In genomic region chr5:177455661-177456590, GRCh38 we compare ENCODE assay signal across 1 cellular context.
A peak's percentile ranks its signal among the peaks of the same experiment; 100 is the strongest.
TF ChIP-seq lines count a peak whose summit lies in the region.

No MANE protein-coding gene starts in this region.

TF ChIP-seq in K562, 482 proteins besides CTCF, POLR2A, EP300 and RAD21 (continued from another document and continues in another):
- TF ChIP-seq YY1 (IDR thresholded peaks at IDR 0.05; ENCODE audit: borderline replicate concordance in 1 of 3, control insufficient read depth in 1 of 3, extremely low read depth in 1 of 3, insufficient read depth in 3 of 3, insufficient read length in 1 of 3, insufficient replicate concordance in 2 of 3, low read depth in 1 of 3, low read length in 2 of 3): peak in 2 of 3 experiments; percentile 15 to 36
- no peak for TF ChIP-seq ILK (tag; IDR thresholded peaks at IDR 0.05; ENCODE audit: borderline replicate concordance, low read depth)
- no peak for TF ChIP-seq ZFPM2 (CRISPR knock-in tag; IDR thresholded peaks at IDR 0.05)
- TF ChIP-seq MTA3 (IDR thresholded peaks at IDR 0.05; ENCODE audit: borderline replicate concordance): no peak
- TF ChIP-seq NR2C2 (CRISPR knock-in tag; IDR thresholded peaks at IDR 0.05): no peak; the same call in none of the 2 replicates
- TF ChIP-seq NR2C2 (tag; IDR thresholded peaks at IDR 0.05): 0 out of 2 replicates have a peak, but pooled peaks have one; percentile 26
- TF ChIP-seq UBTF (IDR thresholded peaks at IDR 0.05; ENCODE audit: borderline replicate concordance in 1 of 2, low read depth in 2 of 2, low read length in 2 of 2): peak in 1 of 2 experiments; percentile 57; a peak in 1 of 4 replicates
- 0 out of 2 replicates have a peak, but pooled peaks have one; percentile 44 for TF ChIP-seq LCOR (CRISPR knock-in tag; IDR thresholded peaks at IDR 0.05)
- TF ChIP-seq SNRNP70 (optimal IDR thresholded peaks at IDR 0.05; ENCODE audit: low read depth, low read length): no peak
- peak; percentile 44; the same call in 1 of the 2 replicates for TF ChIP-seq KLF16 (IDR thresholded peaks at IDR 0.05)
- TF ChIP-seq CREB1 (IDR thresholded peaks at IDR 0.05): no peak
- 0 out of 2 replicates have a peak, but pooled peaks have one; percentile 29 for TF ChIP-seq CREB1 (CRISPR knock-in tag; IDR thresholded peaks at IDR 0.05)
- no peak for TF ChIP-seq ZNF398 (CRISPR knock-in tag; IDR thresholded peaks at IDR 0.05)
- no peak for TF ChIP-seq USF2 (CRISPR knock-in tag; IDR thresholded peaks at IDR 0.05)
- TF ChIP-seq TBL1XR1 (IDR thresholded peaks at IDR 0.05; ENCODE audit: low read length in 2 of 2): 0 out of 4 replicates have a peak, but pooled peaks of 1 of the 2 experiments have one; percentile 46
- TF ChIP-seq ETV6 (IDR thresholded peaks at IDR 0.05; ENCODE audit: borderline replicate concordance in 1 of 2, low read depth in 2 of 2, low read length in 1 of 2): no peak
- TF ChIP-seq ETV6 (CRISPR knock-in tag; IDR thresholded peaks at IDR 0.05; ENCODE audit: borderline replicate concordance): no peak
- TF ChIP-seq MGA (IDR thresholded peaks at IDR 0.05): no peak
- TF ChIP-seq TAF9B (IDR thresholded peaks at IDR 0.05; ENCODE audit: partially characterized antibody): no peak
- 0 out of 2 replicates have a peak, but pooled peaks have one; percentile 47 for TF ChIP-seq ZHX1 (conservative IDR thresholded peaks at IDR 0.05; ENCODE audit: low read length)
- TF ChIP-seq CBFA2T3 (IDR thresholded peaks at IDR 0.05): no peak
- peak; percentile 100 for TF ChIP-seq ZNF740 (CRISPR knock-in tag; IDR thresholded peaks at IDR 0.05)
- peak in 1 of 2 experiments; percentile 100; a peak in 2 of 4 replicates for TF ChIP-seq ZNF740 (tag; IDR thresholded peaks at IDR 0.05)
- peak; percentile 95 for TF ChIP-seq POLR2AphosphoS2 (IDR thresholded peaks at IDR 0.05; ENCODE audit: low read length)
- no peak for TF ChIP-seq BDP1 (IDR thresholded peaks at IDR 0.05; ENCODE audit: insufficient read depth, insufficient read length)
- TF ChIP-seq ETV1 (tag; conservative IDR thresholded peaks at IDR 0.05; ENCODE audit: low read depth): no peak; the same call in 1 of the 2 replicates
- no peak for TF ChIP-seq NFXL1 (CRISPR knock-in tag; IDR thresholded peaks at IDR 0.05)
- peak; percentile 11 for TF ChIP-seq TBP (optimal IDR thresholded peaks at IDR 0.05; ENCODE audit: low read depth, low read length)
- TF ChIP-seq HES1 (IDR thresholded peaks at IDR 0.05; ENCODE audit: low read depth): no peak
- TF ChIP-seq CBX3 (IDR thresholded peaks at IDR 0.05; ENCODE audit: borderline replicate concordance in 1 of 2, low read length in 2 of 2): peak in 1 of 2 experiments; percentile 23; a peak in 1 of 3 replicates
- peak; percentile 57; the same call in 1 of the 2 replicates for TF ChIP-seq PHF8 (IDR thresholded peaks at IDR 0.05; ENCODE audit: borderline replicate concordance, low read length)
- peak; percentile 91 for TF ChIP-seq EGR1 (conservative IDR thresholded peaks at IDR 0.05)
- TF ChIP-seq SMARCA4 (IDR thresholded peaks at IDR 0.05): no peak
- TF ChIP-seq GATAD2B (IDR thresholded peaks at IDR 0.05; ENCODE audit: borderline replicate concordance): no peak
- TF ChIP-seq CC2D1A (IDR thresholded peaks at IDR 0.05): no peak
